32 cellular contexts compared by ENCODE assay signal in genomic region chr1:170695955-170696590, GRCh38. TPM values are rescaled to one million over a fixed set of nuclear protein-coding genes. Genes with fewer than 3 reads are reported as not detected.
A peak's percentile ranks its signal among the peaks of the same experiment; 100 is the strongest.
DNase-seq lines count a peak whose midpoint lies in the region; ATAC-seq and TF ChIP-seq lines count a peak whose summit lies in the region.
"Had no signal": no experiment of that assay in that cellular context is flagged by ENCODE, and none has a peak within 500 bp of the region (broad histone marks: within the 10 kb centered on the region; RNA-seq: fewer than 3 reads in every experiment).

No MANE protein-coding gene starts in this region.

- peak overlapping the region; percentile 72 for H3K27ac Mint-ChIP-seq in osteocyte (ENCODE audit: unreplicated experiment)
- no peak overlapping the region for H3K27ac Mint-ChIP-seq in nephron progenitor cell
- H3K27ac Mint-ChIP-seq in Caco-2 (ENCODE audit: unreplicated experiment), result no peak overlapping the region
- H3K27ac Mint-ChIP-seq: activated CD4-positive, alpha-beta memory T cell treated with anti-CD3 and anti-CD28 coated beads for 36 hours; activated T-helper 17 cell treated with anti-CD3 and anti-CD28 coated beads, Interleukin-2, amount 50 U/mL, for 72 hours; B cell; naive thymus-derived CD8-positive, alpha-beta T cell; stimulated activated memory B cell treated with anti-CD40 and anti-IgM and Interleukin-4, amounts not matched to agents 10 μg/mL and 1 μg/mL and 100 μg/mL, for 72 hours had no signal

- POLR2A ChIA-PET in Caco-2 (lab: Charles Lee), result no interaction called here

- H3K4me1 ChIP-seq in left ventricle myocardium inferior (peaks cover 86% of the 10 kb centered on the region), Caco-2 (no peaks in the 10 kb centered on the region)
- H3K4me1 ChIP-seq: A549 had no signal

- H3K4me3 Mint-ChIP-seq in osteocyte (ENCODE audit: unreplicated experiment) (no peak overlapping the region), nephron progenitor cell (no peak overlapping the region), Caco-2 (ENCODE audit: unreplicated experiment) (no peak overlapping the region)
- H3K4me3 Mint-ChIP-seq: activated CD4-positive, alpha-beta memory T cell treated with anti-CD3 and anti-CD28 coated beads for 36 hours; activated T-helper 17 cell treated with anti-CD3 and anti-CD28 coated beads, Interleukin-2, amount 50 U/mL, for 72 hours; B cell; central memory CD8-positive, alpha-beta T cell; naive thymus-derived CD8-positive, alpha-beta T cell; stimulated activated memory B cell treated with anti-CD40 and anti-IgM and Interleukin-4, amounts not matched to agents 10 μg/mL and 1 μg/mL and 100 μg/mL, for 72 hours had no signal

- DNase-seq in left ventricle myocardium inferior (no peak), Right ventricle myocardium inferior (ENCODE audit: missing footprints) (no peak), coronary artery (ENCODE audit: low spot score) (no peak), osteocyte (ENCODE audit: extremely low spot score, unreplicated experiment) (no peak), nephron progenitor cell (no peak), Caco-2 (no peak)
- DNase-seq in effector CD4-positive, alpha-beta T cell, result no peak
- DNase-seq: activated CD4-positive, alpha-beta memory T cell treated with anti-CD3 and anti-CD28 coated beads for 36 hours; activated CD8-positive, alpha-beta memory T cell treated with anti-CD3 and anti-CD28 coated beads, Interleukin-2, amount 50 U/mL, for 4 hours; activated naive CD4-positive, alpha-beta T cell treated with anti-CD3 and anti-CD28 coated beads, Interleukin-2, amount 50 U/mL, for 16 hours; anterior cingulate cortex; DMS53; dorsolateral prefrontal cortex; islet precursor cell; naive thymus-derived CD8-positive, alpha-beta T cell; NCI-H1417; NCI-H2029 treated with DMSO at 0.1 percent for 48 hours; NCI-H2227 treated with DMSO at 0.1 percent for 48 hours; ovary; retina; stimulated activated CD4-positive, alpha-beta T cell treated with anti-CD3 and anti-CD28 coated beads, Interleukin-12 subunit alpha, Interleukin-12 subunit beta, amount 100 ng/mL, for 4 hours; stimulated activated CD4-positive, alpha-beta T cell treated with anti-CD3 and anti-CD28 coated beads, Interleukin-4, amount 100 ng/mL, for 24 hours had no signal

- H3K4me1 Mint-ChIP-seq in osteocyte (ENCODE audit: unreplicated experiment) (peaks cover 93% of the 10 kb centered on the region), nephron progenitor cell (peaks cover 52% of the 10 kb centered on the region), Caco-2 (ENCODE audit: low read depth, unreplicated experiment) (no peaks in the 10 kb centered on the region)
- H3K4me1 Mint-ChIP-seq: activated T-helper 17 cell treated with anti-CD3 and anti-CD28 coated beads, Interleukin-2, amount 50 U/mL, for 72 hours; B cell; central memory CD8-positive, alpha-beta T cell; naive thymus-derived CD8-positive, alpha-beta T cell; stimulated activated memory B cell treated with anti-CD40 and anti-IgM and Interleukin-4, amounts not matched to agents 10 μg/mL and 1 μg/mL and 100 μg/mL, for 72 hours had no signal

- no TSS peak for BruUV-seq in Caco-2 (replicated peaks; lab: Mats Ljungman, UMichigan)

- no peak for TF ChIP-seq CTCF in left ventricle myocardium inferior (IDR thresholded peaks at IDR 0.05; ENCODE audit: borderline replicate concordance)
- no peak for TF ChIP-seq CTCF in coronary artery (IDR thresholded peaks at IDR 0.05)
- TF ChIP-seq CTCF in osteocyte (IDR thresholded peaks at IDR 0.05), result no peak
- TF ChIP-seq CTCF in nephron progenitor cell (IDR thresholded peaks at IDR 0.05), result no peak
- no peak for TF ChIP-seq CTCF in Caco-2 (IDR thresholded peaks at IDR 0.05; ENCODE audit: insufficient read depth in 1 of 2, low read depth in 1 of 2, low read length in 1 of 2, severe bottlenecking in 1 of 2, unreplicated experiment in 1 of 2)

- H3K36me3 ChIP-seq in left ventricle myocardium inferior, result no peaks in the 10 kb centered on the region
- H3K36me3 ChIP-seq in Caco-2 (ENCODE audit: control insufficient read depth, insufficient read depth, low read length), result no peaks in the 10 kb centered on the region
- H3K36me3 ChIP-seq: ovary had no signal

- H3K9me3 ChIP-seq in left ventricle myocardium inferior (replicated peaks) (no peaks in the 10 kb centered on the region), Caco-2 (no peaks in the 10 kb centered on the region)
- H3K9me3 ChIP-seq: A549, ovary had no signal

- peaks cover 13% of the 10 kb centered on the region for H3K36me3 Mint-ChIP-seq in osteocyte (ENCODE audit: unreplicated experiment)
- no peaks in the 10 kb centered on the region for H3K36me3 Mint-ChIP-seq in nephron progenitor cell (ENCODE audit: low read depth)
- no peaks in the 10 kb centered on the region for H3K36me3 Mint-ChIP-seq in Caco-2 (ENCODE audit: insufficient read depth, unreplicated experiment)
- H3K36me3 Mint-ChIP-seq: activated CD4-positive, alpha-beta memory T cell treated with anti-CD3 and anti-CD28 coated beads for 36 hours; naive thymus-derived CD8-positive, alpha-beta T cell; stimulated activated memory B cell treated with anti-CD40 and anti-IgM and Interleukin-4, amounts not matched to agents 10 μg/mL and 1 μg/mL and 100 μg/mL, for 72 hours had no signal

- H3K4me3 ChIP-seq in left ventricle myocardium inferior (no peak overlapping the region), coronary artery (no peak overlapping the region), Caco-2 (ENCODE audit: low read depth, low read length) (no peak overlapping the region)
- H3K4me3 ChIP-seq: A549, dorsolateral prefrontal cortex, ovary had no signal

- H3K9me3 Mint-ChIP-seq in osteocyte (ENCODE audit: unreplicated experiment) (no peaks in the 10 kb centered on the region), nephron progenitor cell (no peaks in the 10 kb centered on the region), Caco-2 (ENCODE audit: unreplicated experiment) (no peaks in the 10 kb centered on the region)
- H3K9me3 Mint-ChIP-seq: activated CD4-positive, alpha-beta memory T cell treated with anti-CD3 and anti-CD28 coated beads for 36 hours; activated T-helper 17 cell treated with anti-CD3 and anti-CD28 coated beads, Interleukin-2, amount 50 U/mL, for 72 hours; central memory CD8-positive, alpha-beta T cell; naive thymus-derived CD8-positive, alpha-beta T cell; stimulated activated memory B cell treated with anti-CD40 and anti-IgM and Interleukin-4, amounts not matched to agents 10 μg/mL and 1 μg/mL and 100 μg/mL, for 72 hours had no signal

- H3K27me3 Mint-ChIP-seq in osteocyte (ENCODE audit: unreplicated experiment) (no peaks in the 10 kb centered on the region), nephron progenitor cell (ENCODE audit: low read depth, poor library complexity) (peaks cover 3% of the 10 kb centered on the region), Caco-2 (ENCODE audit: insufficient read depth, unreplicated experiment) (peaks cover 21% of the 10 kb centered on the region)

- intact Hi-C loops in left ventricle myocardium inferior (cut with micrococcal nuclease), result no loop called here
- intact Hi-C loops in Right ventricle myocardium inferior (cut with DNase I), result loop anchor here (5.0 kb wide), 2 partner anchors 36 to 396 kb away; partner anchors contain the start of gene FMO3
- intact Hi-C loops in Caco-2 (cut with micrococcal nuclease; ENCODE audit: unreplicated experiment), result no loop called here

- peak overlapping the region; percentile 70 for H3K27ac ChIP-seq in left ventricle myocardium inferior (replicated peaks)
- H3K27ac ChIP-seq in coronary artery, result peak overlapping the region; percentile 12 to 69
- H3K27ac ChIP-seq: A549, ovary had no signal

- CTCF ChIA-PET in Caco-2 (lab: Charles Lee), result no interaction called here

- H3K27me3 ChIP-seq in left ventricle myocardium inferior (ENCODE audit: low read depth) (no peaks in the 10 kb centered on the region), Caco-2 (replicated peaks; ENCODE audit: control insufficient read depth, insufficient read depth, low read length) (no peaks in the 10 kb centered on the region)
- H3K27me3 ChIP-seq: dorsolateral prefrontal cortex, ovary had no signal

- no peak for ATAC-seq in Right ventricle myocardium inferior
- no peak for ATAC-seq in HG02571 (IDR thresholded peaks at IDR 0.05; ENCODE audit: unreplicated experiment)
- ATAC-seq: A549; activated CD4-positive, CD25-positive, alpha-beta regulatory T cell treated with anti-CD3 and anti-CD28 coated beads, Interleukin-2, amount 50 U/mL, for 24 hours; activated T-helper 17 cell treated with anti-CD3 and anti-CD28 coated beads, Interleukin-2, amount 50 U/mL, for 72 hours; naive thymus-derived CD8-positive, alpha-beta T cell; Panc1; stimulated activated memory B cell treated with anti-CD40 and anti-IgM and Interleukin-4, amounts not matched to agents 10 μg/mL and 1 μg/mL and 100 μg/mL, for 72 hours had no signal

RNA-seq across cellular contexts. Expression of gene PRRX1, which starts 32.1 kb away (rescaled TPM):
- total RNA-seq in left ventricle myocardium inferior, result 74.7 TPM
- 46.3 TPM for total RNA-seq in Right ventricle myocardium inferior
- 358 and 376 TPM in 2 replicates for total RNA-seq in osteocyte
- not detected in 2 replicates for total RNA-seq in Caco-2 (2022)
- total RNA-seq: activated CD4-positive, alpha-beta memory T cell treated with anti-CD3 and anti-CD28 coated beads for 36 hours; activated T-helper 17 cell treated with anti-CD3 and anti-CD28 coated beads, Interleukin-2, amount 50 U/mL, for 72 hours; B cell; H1; naive thymus-derived CD8-positive, alpha-beta T cell; T-helper 1 cell treated with Interleukin-12 subunit alpha and Interleukin-12 subunit beta and Interleukin-4 antibody, amounts not matched to agents 30 ng/mL and 1 ng/mL, for 36 hours had no signal

Comparison
In these comparisons a context has a peak if more than half of its experiments do, and no peak if none do; other contexts are left out.
1. RNA of gene PRRX1, which starts 32.1 kb away (total RNA-seq): 358 to 376 TPM in osteocyte, 74.7 TPM in left ventricle myocardium inferior (single experiment) and 46.3 TPM in Right ventricle myocardium inferior (single experiment); not detected in Caco-2; every median in the first group is over 10 times any median in the second.